In genomic region chr17:11935734-11936406, GRCh38 we compare ENCODE assay signal across 8 cellular contexts.
DNase-seq lines count a peak whose midpoint lies in the region; ATAC-seq, FAIRE-seq and TF ChIP-seq lines count a peak whose summit lies in the region.

No MANE protein-coding gene starts in this region.

- H3K4me2 ChIP-seq in HepG2 (ENCODE audit: low read depth, low read length) = no peak overlapping the region

- no peak overlapping the region for H3K9ac ChIP-seq in HepG2 (ENCODE audit: insufficient read depth, low read depth, low read length)

- CTCF ChIA-PET in A673 (lab: Charles Lee) = interaction anchor here (0.6 to 2.0 kb wide), 4 partner anchors 11 to 1060 kb away, joined by 3 to 9 read pairs (median 3); no protein-coding TSS in a partner anchor
- CTCF ChIA-PET in HepG2 (lab: Yijun Ruan, JAX; ENCODE audit: low intra/inter-chr PET ratio, low total read pairs) = interaction anchor here (1.5 kb wide), 1 partner anchor 292 kb away, joined by 5 read pairs; no protein-coding TSS in a partner anchor
- CTCF ChIA-PET in T-cell (lab: Charles Lee) = interaction anchor here in 1 of 2 donors (0.7 kb wide), 1 partner anchor 370 kb away, joined by 3 read pairs; no protein-coding TSS in a partner anchor

- no peak overlapping the region for H3K27ac Mint-ChIP-seq in T-cell

- H3K9me3 ChIP-seq in A673 (ENCODE audit: low read depth, low read length, poor library complexity, severe bottlenecking) (no peaks in the 10 kb centered on the region), HepG2 (ENCODE audit: low read length) (no peaks in the 10 kb centered on the region)

- POLR2A ChIA-PET in A673 (lab: Charles Lee; ENCODE audit: low non-redundant PET) (no interaction called here), HepG2 (lab: Yijun Ruan, JAX) (no interaction called here), T-cell (lab: Charles Lee) (no interaction called here)

- no peaks in the 10 kb centered on the region for H4K20me1 ChIP-seq in HepG2 (ENCODE audit: insufficient read depth, low read length)

- H3K9me3 Mint-ChIP-seq in T-cell = no peaks in the 10 kb centered on the region

- H3K4me3 Mint-ChIP-seq in T-cell = no peak overlapping the region

- H3K27me3 ChIP-seq in A673 (replicated peaks; ENCODE audit: insufficient read depth, low read depth, low read length, poor library complexity) = no peaks in the 10 kb centered on the region
- H3K27me3 ChIP-seq in brain microvascular endothelial cell (replicated peaks) = no peaks in the 10 kb centered on the region
- no peaks in the 10 kb centered on the region for H3K27me3 ChIP-seq in HepG2 (ENCODE audit: control insufficient read depth in 1 of 2, insufficient read depth in 2 of 2, low read length in 2 of 2)

- TF ChIP-seq CTCF in A673 (conservative IDR thresholded peaks at IDR 0.05; ENCODE audit: low read depth, low read length) (peak; percentile 97), brain microvascular endothelial cell (IDR thresholded peaks at IDR 0.05; ENCODE audit: low read depth, low read length, missing control alignments) (peak; percentile 70), HepG2 (CRISPR knock-in tag; IDR thresholded peaks at IDR 0.05) (peak; percentile 81)

- BruUV-seq in A673 (replicated peaks; lab: Mats Ljungman, UMichigan) (no TSS peak), HepG2 (replicated peaks; lab: Mats Ljungman, UMichigan) (no TSS peak)

- H3K79me2 ChIP-seq in HepG2 (ENCODE audit: insufficient read depth, low read length) = no peaks in the 10 kb centered on the region

- H3K36me3 Mint-ChIP-seq in T-cell = no peaks in the 10 kb centered on the region

- DNase-seq in A673 (ENCODE audit: low spot score) = peak; percentile 88
- DNase-seq in GM04503 (ENCODE audit: low read depth) = peak; percentile 3
- peak; percentile 17 to 46 for DNase-seq in NCI-H526 (lab: John Stamatoyannopoulos, UW)
- peak; percentile 18 for DNase-seq in brain microvascular endothelial cell
- peak; percentile 60 for DNase-seq in HepG2 (ENCODE audit: low spot score)
- DNase-seq in NCI-H146 (lab: John Stamatoyannopoulos, UW) = no peak
- no peak for DNase-seq in T-cell

- no peaks in the 10 kb centered on the region for H3K4me1 Mint-ChIP-seq in T-cell

- H3K27ac ChIP-seq in A673 (ENCODE audit: low read depth, low read length, poor library complexity, severe bottlenecking) = no peak overlapping the region
- no peak overlapping the region for H3K27ac ChIP-seq in brain microvascular endothelial cell
- H3K27ac ChIP-seq in HepG2 (ENCODE audit: extremely low read length, insufficient read depth, low read length) = no peak overlapping the region

- TF ChIP-seq RAD21 in HepG2 (CRISPR knock-in tag; IDR thresholded peaks at IDR 0.05) = peak; percentile 46

- TF ChIP-seq EP300 in HepG2 (IDR thresholded peaks at IDR 0.05; ENCODE audit: low read depth in 2 of 2, low read length in 2 of 2) = no peak
- TF ChIP-seq EP300 in HepG2 (CRISPR knock-in tag; IDR thresholded peaks at IDR 0.05; ENCODE audit: borderline replicate concordance) = no peak

- WGBS in HepG2 (ENCODE audit: low lambda C conversion rate) = 26% methylated on average over 14 of the region's 14 CpGs

- H3K4me3 ChIP-seq in A673 (ENCODE audit: low read depth, low read length, poor library complexity, severe bottlenecking) = no peak overlapping the region
- no peak overlapping the region for H3K4me3 ChIP-seq in brain microvascular endothelial cell (ENCODE audit: low read depth, low read length)
- H3K4me3 ChIP-seq in HepG2 (replicated peaks in 1 of 3; ENCODE audit: insufficient read depth in 1 of 3, low read depth in 2 of 3, low read length in 3 of 3) = no peak overlapping the region

- peaks cover 5 to 9% of the 10 kb centered on the region in 2 donors for H3K27me3 Mint-ChIP-seq in T-cell

- H2AFZ ChIP-seq in HepG2 (ENCODE audit: low read length) = no peak overlapping the region

- in situ Hi-C loops in brain microvascular endothelial cell (cut with HindIII; ENCODE audit: low pct_ligation_motif_present, low sequenced_read_pairs) (no loop called here), HepG2 (cut with HindIII; ENCODE audit: extremely low pct_ligation_motif_present, low pct_unique_long_range_greater_than_20kb) (loop anchor here (10.0 kb wide), 1 partner anchor 1061 kb away; no protein-coding TSS in a partner anchor)

- peak; percentile 31; the same call in 1 of the 3 replicates for ATAC-seq in HepG2
- no peak for ATAC-seq in HG03108 (IDR thresholded peaks at IDR 0.05; ENCODE audit: unreplicated experiment)
- ATAC-seq in T-cell (replicated peaks in 1 of 4) = no peak

- TF ChIP-seq POLR2A in HepG2 (IDR thresholded peaks at IDR 0.05; ENCODE audit: insufficient read depth in 1 of 2, low read depth in 2 of 2, low read length in 2 of 2) = no peak

- H3K4me1 ChIP-seq in A673 (ENCODE audit: insufficient read depth, low read length, poor library complexity, severe bottlenecking) (no peaks in the 10 kb centered on the region), HepG2 (ENCODE audit: insufficient read depth, low read length) (no peaks in the 10 kb centered on the region)

- FAIRE-seq in HepG2 (lab: Jason Lieb, UNC) = peak; percentile 70

- intact Hi-C loops in A673 (cut with micrococcal nuclease; ENCODE audit: unreplicated experiment) = loop anchor here (2.0 to 10.0 kb wide), 6 partner anchors 161 to 1201 kb away; partner anchors contain the start of gene TMEM220
- intact Hi-C loops in HepG2 (cut with micrococcal nuclease; ENCODE audit: unreplicated experiment) = no loop called here

- H3K36me3 ChIP-seq in A673 (ENCODE audit: insufficient read depth, low read length, poor library complexity, severe bottlenecking) = no peaks in the 10 kb centered on the region
- H3K36me3 ChIP-seq in brain microvascular endothelial cell (replicated peaks) = no peaks in the 10 kb centered on the region
- no peaks in the 10 kb centered on the region for H3K36me3 ChIP-seq in HepG2 (replicated peaks in 1 of 2; ENCODE audit: control insufficient read depth in 1 of 2, insufficient read depth in 2 of 2, low read length in 2 of 2)

TF ChIP-seq in HepG2, 621 proteins besides CTCF, POLR2A, EP300 and RAD21:
- TF ChIP-seq ATF5 (CRISPR knock-in tag; IDR thresholded peaks at IDR 0.05; ENCODE audit: low read depth) (no peak), SMC3 (IDR thresholded peaks at IDR 0.05; ENCODE audit: low read length) (peak; percentile 81), MIXL1 (CRISPR knock-in tag; IDR thresholded peaks at IDR 0.05) (peak; percentile 75; the same call in 1 of the 2 replicates), STAG1 (CRISPR knock-in tag; IDR thresholded peaks at IDR 0.05) (peak; percentile 81)
TF ChIP-seq in HepG2: peak in this region for 3.

Comparison
In these comparisons a context has a peak if more than half of its experiments do, and no peak if none do; other contexts are left out.
1. DNase-seq: peak in A673 (single experiment), GM04503 (single experiment), NCI-H526 (2 of 2), brain microvascular endothelial cell (single experiment) and HepG2 (single experiment); none in NCI-H146 (single experiment) and T-cell (0 of 34).
2. Peak in every context shown above with its lines, with median percentiles within 50 percentile points of each other: CTCF ChIP-seq.